20 cellular contexts compared by ENCODE assay signal in the genomic region with DNA sequence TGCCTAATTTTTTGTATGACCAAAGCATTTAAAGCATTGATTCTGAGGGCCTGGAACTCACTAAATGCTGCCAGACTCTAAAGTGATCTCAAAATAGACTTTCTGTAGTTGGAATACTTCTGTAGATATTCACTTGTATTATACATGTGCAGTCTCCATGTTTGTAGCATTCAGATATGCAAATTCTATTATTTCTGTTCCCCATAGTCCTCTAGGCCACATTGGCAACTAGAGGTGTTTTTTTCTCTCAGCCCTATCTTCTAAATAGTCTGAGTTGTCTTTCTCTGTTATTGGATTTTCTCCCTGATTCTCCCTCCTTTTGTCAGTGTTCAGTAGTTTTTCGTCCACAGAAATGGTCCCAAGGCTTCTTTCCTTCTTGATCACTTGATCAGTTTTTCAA.
"Had no signal": no experiment of that assay in that cellular context is flagged by ENCODE, and none has a peak within 500 bp of the region (broad histone marks: within the 10 kb centered on the region; RNA-seq: fewer than 3 reads in every experiment).

No MANE protein-coding gene starts in this region.

- H3K27ac Mint-ChIP-seq: neural progenitor cell had no signal

- H3K27me3 ChIP-seq: colonic mucosa, foreskin keratinocyte, neural progenitor cell, pancreas, thyroid gland had no signal

- H3K4me1 ChIP-seq: colonic mucosa, foreskin keratinocyte, neural progenitor cell, pancreas had no signal

- H3K27ac ChIP-seq: colonic mucosa, foreskin keratinocyte, neural progenitor cell, pancreas had no signal

- H3K4me3 Mint-ChIP-seq: activated T-helper 1 cell treated with anti-CD3 and anti-CD28 coated beads, Interleukin-12 subunit alpha, Interleukin-12 subunit beta, Interleukin-2, Interleukin-4 antibody, amounts not matched to agents 30 ng/mL and 10 ng/mL and 1 ng/mL, durations not matched to agents 14 hours and 24 hours and 36 hours; central memory CD8-positive, alpha-beta T cell; neural progenitor cell had no signal

- H3K4me3 ChIP-seq: colonic mucosa, lung, neural progenitor cell, pancreas, smooth muscle cell, thyroid gland had no signal

- ATAC-seq: foreskin keratinocyte; left colon; sciatic nerve; stimulated activated naive B cell treated with anti-CD40 and anti-IgM and Interleukin-4, amounts not matched to agents 10 μg/mL and 1 μg/mL and 100 μg/mL, for 72 hours had no signal

- H3K9me3 Mint-ChIP-seq: central memory CD8-positive, alpha-beta T cell had no signal

- H3K36me3 ChIP-seq: colonic mucosa, neural progenitor cell, pancreas, thyroid gland had no signal

- H3K9me3 ChIP-seq: colonic mucosa, pancreas, thyroid gland had no signal

- DNase-seq: activated CD4-positive, alpha-beta T cell treated with anti-CD3 and anti-CD28 coated beads, Interleukin-2, amount 50 U/mL, for 4 hours; activated CD4-positive, CD25-positive, alpha-beta regulatory T cell treated with anti-CD3 and anti-CD28 coated beads, Interleukin-2, amount 50 U/mL, for 72 hours; aorta; colonic mucosa; foreskin keratinocyte; glutamatergic neuron; hippocampal formation; islet precursor cell; left colon; midbrain; pancreas; stimulated activated CD4-positive, alpha-beta T cell treated with anti-CD3 and anti-CD28 coated beads, Interleukin-4, amount 100 ng/mL, for 1 hour; stimulated activated naive B cell treated with anti-CD40 and anti-IgM and Interleukin-4, amounts not matched to agents 10 μg/mL and 1 μg/mL and 100 μg/mL, for 72 hours; thyroid gland had no signal

- H3K4me1 Mint-ChIP-seq: neural progenitor cell had no signal

- H3K27me3 Mint-ChIP-seq: central memory CD8-positive, alpha-beta T cell; stimulated activated naive B cell treated with anti-CD40 and anti-IgM and Interleukin-4, amounts not matched to agents 10 μg/mL and 1 μg/mL and 100 μg/mL, for 72 hours had no signal
